In the genomic region with DNA sequence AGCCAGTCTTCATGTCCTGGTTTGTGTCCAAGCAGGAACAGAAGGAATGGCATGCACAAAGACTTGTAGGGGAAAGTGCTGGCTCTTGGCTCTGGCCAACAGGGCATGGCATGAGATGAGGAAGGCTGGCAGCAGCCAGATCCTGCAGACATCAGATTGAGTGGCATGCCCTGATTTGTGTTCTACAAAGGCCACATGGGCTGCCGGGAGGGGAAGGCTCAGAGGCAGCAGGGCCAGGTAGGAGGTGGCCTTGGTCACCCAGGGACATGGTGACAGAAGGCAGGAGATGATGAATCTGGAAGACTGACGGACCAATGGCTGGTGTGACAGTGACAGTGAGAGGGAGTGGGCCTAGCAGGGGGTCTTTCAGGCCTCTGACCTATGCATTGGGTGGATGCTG, we compare ENCODE assay signal across 16 cellular contexts. TPM values are rescaled to one million over a fixed set of nuclear protein-coding genes. Genes with fewer than 3 reads are reported as not detected.
"Had no signal": no experiment of that assay in that cellular context is flagged by ENCODE, and none has a peak within 500 bp of the region (broad histone marks: within the 10 kb centered on the region; RNA-seq: fewer than 3 reads in every experiment).

No MANE protein-coding gene starts in this region.

- H3K27ac Mint-ChIP-seq: activated naive CD8-positive, alpha-beta T cell treated with anti-CD3 and anti-CD28 coated beads for 36 hours; activated T-helper 2 cell treated with anti-CD3 and anti-CD28 coated beads, Interferon-gamma antibody, Interleukin-2, Interleukin-4, amounts not matched to agents 10 μg/mL and 5 μg/mL and 100 μg/mL, durations not matched to agents 14 hours and 24 hours and 36 hours; stimulated activated naive CD8-positive, alpha-beta T cell treated with anti-CD3 and anti-CD28 coated beads, Interleukin-15, Interleukin-2, amounts not matched to agents 100 ng/mL and 50 ng/mL, for 24 hours had no signal

- H3K27me3 Mint-ChIP-seq: activated naive CD8-positive, alpha-beta T cell treated with anti-CD3 and anti-CD28 coated beads for 36 hours; natural killer cell treated with Interleukin-12 subunit alpha and Interleukin-12 subunit beta and Interleukin-15 and Interleukin-18, amount 100 ng/mL, for 72 hours; stimulated activated naive CD8-positive, alpha-beta T cell treated with anti-CD3 and anti-CD28 coated beads, Interleukin-15, Interleukin-2, amounts not matched to agents 100 ng/mL and 50 ng/mL, for 24 hours had no signal

- H3K9me3 ChIP-seq: colonic mucosa, heart left ventricle, mucosa of descending colon, sigmoid colon, testis had no signal

- FAIRE-seq: endothelial cell of umbilical vein, frontal cortex, urothelium cell line had no signal

- H3K9me3 Mint-ChIP-seq: activated naive CD8-positive, alpha-beta T cell treated with anti-CD3 and anti-CD28 coated beads for 36 hours; activated T-helper 2 cell treated with anti-CD3 and anti-CD28 coated beads, Interferon-gamma antibody, Interleukin-2, Interleukin-4, amounts not matched to agents 10 μg/mL and 5 μg/mL and 100 μg/mL, durations not matched to agents 14 hours and 24 hours and 36 hours; natural killer cell treated with Interleukin-12 subunit alpha and Interleukin-12 subunit beta and Interleukin-15 and Interleukin-18, amount 100 ng/mL, for 72 hours; stimulated activated naive CD8-positive, alpha-beta T cell treated with anti-CD3 and anti-CD28 coated beads, Interleukin-15, Interleukin-2, amounts not matched to agents 100 ng/mL and 50 ng/mL, for 24 hours had no signal

- H3K36me3 ChIP-seq: colonic mucosa, heart left ventricle, sigmoid colon had no signal

- H3K27me3 ChIP-seq: colonic mucosa, testis had no signal

- DNase-seq: activated CD8-positive, alpha-beta memory T cell treated with anti-CD3 and anti-CD28 coated beads for 24 hours; activated naive CD8-positive, alpha-beta T cell treated with anti-CD3 and anti-CD28 coated beads for 36 hours; colonic mucosa; heart left ventricle; mucosa of descending colon; sigmoid colon; SW 1271; T1000; testis had no signal

- ATAC-seq: heart left ventricle; left colon; mucosa of descending colon; natural killer cell treated with Interleukin-12 subunit alpha and Interleukin-12 subunit beta and Interleukin-15 and Interleukin-18, amount 100 ng/mL, for 72 hours had no signal

- H3K36me3 Mint-ChIP-seq: activated naive CD8-positive, alpha-beta T cell treated with anti-CD3 and anti-CD28 coated beads for 36 hours; natural killer cell treated with Interleukin-12 subunit alpha and Interleukin-12 subunit beta and Interleukin-15 and Interleukin-18, amount 100 ng/mL, for 72 hours had no signal

- H3K4me3 ChIP-seq: colonic mucosa, heart left ventricle, mucosa of descending colon, sigmoid colon, testis had no signal

- H3K27ac ChIP-seq: heart left ventricle, sigmoid colon, testis had no signal

- H3K4me3 Mint-ChIP-seq: activated naive CD8-positive, alpha-beta T cell treated with anti-CD3 and anti-CD28 coated beads for 36 hours; natural killer cell treated with Interleukin-12 subunit alpha and Interleukin-12 subunit beta and Interleukin-15 and Interleukin-18, amount 100 ng/mL, for 72 hours; stimulated activated naive CD8-positive, alpha-beta T cell treated with anti-CD3 and anti-CD28 coated beads, Interleukin-15, Interleukin-2, amounts not matched to agents 100 ng/mL and 50 ng/mL, for 24 hours had no signal

RNA-seq across cellular contexts. Expression of a gene that starts 33.7 kb away (rescaled TPM):
- total RNA-seq: endothelial cell of umbilical vein had no signal
- polyA plus RNA-seq: endothelial cell of umbilical vein had no signal
